9 cellular contexts compared by ENCODE assay signal in the genomic region with DNA sequence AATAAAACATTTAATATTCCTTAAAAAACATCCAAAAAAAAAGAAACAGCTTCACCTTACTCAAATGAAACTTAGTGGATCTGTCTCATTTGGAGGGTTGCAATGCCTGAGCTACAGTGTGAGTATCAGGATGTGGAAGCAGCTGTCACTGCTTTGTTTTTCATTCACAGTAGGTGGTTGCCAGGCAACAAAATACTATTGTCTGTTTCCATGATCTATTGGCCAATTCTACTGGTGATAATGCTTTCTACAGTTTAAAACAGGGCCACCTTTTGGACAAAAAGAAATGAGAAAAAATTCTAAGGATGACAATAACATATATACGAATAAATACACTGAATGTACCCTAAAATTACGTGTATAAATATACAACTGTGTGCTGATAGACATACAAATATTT. TPM values are rescaled to one million over a fixed set of nuclear protein-coding genes. Genes with fewer than 3 reads are reported as not detected.
DNase-seq lines count a peak whose midpoint lies in the region; ATAC-seq and TF ChIP-seq lines count a peak whose summit lies in the region.
"Had no signal": no experiment of that assay in that cellular context is flagged by ENCODE, and none has a peak within 500 bp of the region (broad histone marks: within the 10 kb centered on the region; RNA-seq: fewer than 3 reads in every experiment).

No MANE protein-coding gene starts in this region.

- H3K9me3 ChIP-seq in mammary epithelial cell (replicated peaks; ENCODE audit: insufficient read depth, low read length) (no peaks in the 10 kb centered on the region), neural cell (ENCODE audit: low read length) (no peaks in the 10 kb centered on the region), Peyer's patch (no peaks in the 10 kb centered on the region)

- no peaks in the 10 kb centered on the region for H3K79me2 ChIP-seq in mammary epithelial cell (ENCODE audit: insufficient read depth, low read length)
- H3K79me2 ChIP-seq in neural cell (replicated peaks; ENCODE audit: insufficient read depth, low read length) = peaks cover 58% of the 10 kb centered on the region

- POLR2A ChIA-PET in activated CD4-positive, alpha-beta memory T cell treated with anti-CD3 and anti-CD28 coated beads for 36 hours (lab: Charles Lee) = no interaction called here

- TF ChIP-seq POLR2A in Peyer's patch (IDR thresholded peaks at IDR 0.05) = no peak

- peak; percentile 75 for TF ChIP-seq EP300 in neural cell (conservative IDR thresholded peaks at IDR 0.05; ENCODE audit: poor library complexity, severe bottlenecking)

- BruUV-seq in mammary epithelial cell (replicated peaks; lab: Mats Ljungman, UMichigan) = no TSS peak

- H3K27ac Mint-ChIP-seq in activated CD4-positive, alpha-beta memory T cell treated with anti-CD3 and anti-CD28 coated beads for 36 hours = no peak overlapping the region
- H3K27ac Mint-ChIP-seq: activated naive CD4-positive, alpha-beta T cell treated with anti-CD3 and anti-CD28 coated beads, Interleukin-2, amount 50 U/mL, for 24 hours had no signal

- H3K36me3 ChIP-seq in mammary epithelial cell (ENCODE audit: insufficient read depth, low read length) (no peaks in the 10 kb centered on the region), neural cell (ENCODE audit: insufficient read depth, low read length) (no peaks in the 10 kb centered on the region), Peyer's patch (no peaks in the 10 kb centered on the region)

- peak; percentile 57 for TF ChIP-seq RAD21 in neural cell (conservative IDR thresholded peaks at IDR 0.05)

- no peak overlapping the region for H3K27ac ChIP-seq in mammary epithelial cell (ENCODE audit: insufficient read depth, low read depth, low read length)
- peak overlapping the region; percentile 94 for H3K27ac ChIP-seq in neural cell (ENCODE audit: low read length)
- no peak overlapping the region for H3K27ac ChIP-seq in Peyer's patch

- CTCF ChIA-PET in mammary epithelial cell (lab: Charles Lee; ENCODE audit: low non-redundant PET) = no interaction called here
- CTCF ChIA-PET in activated CD4-positive, alpha-beta memory T cell treated with anti-CD3 and anti-CD28 coated beads for 36 hours (lab: Charles Lee) = interaction anchor here (1.3 kb wide), 1 partner anchor 20 kb away, joined by 5 read pairs; no protein-coding TSS in a partner anchor

- no peak overlapping the region for H3K4me3 Mint-ChIP-seq in activated CD4-positive, alpha-beta memory T cell treated with anti-CD3 and anti-CD28 coated beads for 36 hours
- H3K4me3 Mint-ChIP-seq: activated naive CD4-positive, alpha-beta T cell treated with anti-CD3 and anti-CD28 coated beads, Interleukin-2, amount 50 U/mL, for 24 hours had no signal

- no peaks in the 10 kb centered on the region for H3K27me3 ChIP-seq in mammary epithelial cell (ENCODE audit: insufficient read depth, low read length)
- no peaks in the 10 kb centered on the region for H3K27me3 ChIP-seq in neural cell (ENCODE audit: insufficient read depth, low read depth, low read length)
- H3K27me3 ChIP-seq in Peyer's patch = no peaks in the 10 kb centered on the region

- in situ Hi-C loops in GM13976 (cut with MboI; ENCODE audit: low sequenced_read_pairs, unreplicated experiment) = loop anchor here (25.0 kb wide), 1 partner anchor 822 kb away; no protein-coding TSS in a partner anchor
- in situ Hi-C loops in mammary epithelial cell (cut with MboI; ENCODE audit: low sequenced_read_pairs in 2 of 2) = loop anchor here (25.0 kb wide), 2 partner anchors 697 to 822 kb away; no protein-coding TSS in a partner anchor

- H4K20me1 ChIP-seq in mammary epithelial cell (ENCODE audit: insufficient read depth, low read length) (no peaks in the 10 kb centered on the region), neural cell (ENCODE audit: insufficient read depth) (no peaks in the 10 kb centered on the region)

- H3K4me3 ChIP-seq in mammary epithelial cell (replicated peaks in 1 of 3; ENCODE audit: insufficient read depth in 1 of 3, low read depth in 2 of 3, low read length in 3 of 3) = no peak overlapping the region
- peak overlapping the region; percentile 87 for H3K4me3 ChIP-seq in neural cell (ENCODE audit: low read length)
- H3K4me3 ChIP-seq in Peyer's patch = no peak overlapping the region

- no peak overlapping the region for H2AFZ ChIP-seq in mammary epithelial cell (ENCODE audit: low read depth, low read length)
- no peak overlapping the region for H2AFZ ChIP-seq in neural cell (ENCODE audit: low read depth, low read length)

- peaks cover 28% of the 10 kb centered on the region for H3K27me3 Mint-ChIP-seq in activated CD4-positive, alpha-beta memory T cell treated with anti-CD3 and anti-CD28 coated beads for 36 hours

- H3K4me1 Mint-ChIP-seq in activated CD4-positive, alpha-beta memory T cell treated with anti-CD3 and anti-CD28 coated beads for 36 hours (ENCODE audit: low read depth) = peaks cover 13% of the 10 kb centered on the region

- H3K4me1 ChIP-seq in mammary epithelial cell (ENCODE audit: insufficient read depth, low read length) = peaks cover 19% of the 10 kb centered on the region
- H3K4me1 ChIP-seq in Peyer's patch = peaks cover 0 to 15% (median 4%) of the 10 kb centered on the region in 4 donors

- ATAC-seq in GM21526 (IDR thresholded peaks at IDR 0.05; ENCODE audit: low FRiP score, unreplicated experiment) = no peak

- H3K9me3 Mint-ChIP-seq in activated CD4-positive, alpha-beta memory T cell treated with anti-CD3 and anti-CD28 coated beads for 36 hours = no peaks in the 10 kb centered on the region
- H3K9me3 Mint-ChIP-seq: activated naive CD4-positive, alpha-beta T cell treated with anti-CD3 and anti-CD28 coated beads, Interleukin-2, amount 50 U/mL, for 24 hours had no signal

- no peak overlapping the region for H3K4me2 ChIP-seq in mammary epithelial cell (ENCODE audit: insufficient read depth, low read depth, low read length)
- H3K4me2 ChIP-seq in neural cell (ENCODE audit: low read length) = peak overlapping the region; percentile 87

- DNase-seq in GM13976 (ENCODE audit: low spot score) (peak; percentile 30), NCI-H1694 treated with DMSO at 0.1 percent for 48 hours (lab: John Stamatoyannopoulos, UW) (peak; percentile 77), mammary epithelial cell (peak; percentile 62), GDM1 (lab: John Stamatoyannopoulos, UW) (no peak), Peyer's patch (no peak)
- DNase-seq in activated CD4-positive, alpha-beta memory T cell treated with anti-CD3 and anti-CD28 coated beads for 36 hours = no peak

- dilution Hi-C loops in mammary epithelial cell (cut with HindIII; ENCODE audit: low sequenced_read_pairs) = no loop called here

- H3K9ac ChIP-seq in mammary epithelial cell (ENCODE audit: insufficient read depth, low read length) (no peak overlapping the region), neural cell (ENCODE audit: low read length) (peak overlapping the region; percentile 84)

- peaks cover 5% of the 10 kb centered on the region for H3F3A ChIP-seq in neural cell (ENCODE audit: insufficient read depth, low read length, poor library complexity, severe bottlenecking)

- 90% methylated on average over 2 of the region's 2 CpGs for WGBS in mammary epithelial cell (ENCODE audit: low coverage, missing lambda C conversion rate)

- TF ChIP-seq CTCF in GM13976 (IDR thresholded peaks at IDR 0.05; ENCODE audit: borderline replicate concordance, control extremely low read depth, extremely low read depth, insufficient read depth, missing control alignments) = no peak
- TF ChIP-seq CTCF in mammary epithelial cell (conservative IDR thresholded peaks at IDR 0.05 in 1 of 2, IDR thresholded peaks at IDR 0.05 in 1 of 2; ENCODE audit: extremely low read depth in 1 of 2, insufficient read depth in 1 of 2, low read depth in 1 of 2, low read length in 2 of 2) = no peak
- peak; percentile 53 for TF ChIP-seq CTCF in neural cell (IDR thresholded peaks at IDR 0.05; ENCODE audit: poor library complexity, severe bottlenecking)
- TF ChIP-seq CTCF in Peyer's patch (IDR thresholded peaks at IDR 0.05) = no peak

- intact Hi-C loops in mammary epithelial cell (cut with micrococcal nuclease) = loop anchor here (10.0 kb wide), 2 partner anchors 119 to 209 kb away; no protein-coding TSS in a partner anchor
- intact Hi-C loops in activated CD4-positive, alpha-beta memory T cell treated with anti-CD3 and anti-CD28 coated beads for 36 hours (cut with micrococcal nuclease) = loop anchor here (10.0 kb wide), 1 partner anchor 119 kb away; no protein-coding TSS in a partner anchor

- no peaks in the 10 kb centered on the region for H3K36me3 Mint-ChIP-seq in activated CD4-positive, alpha-beta memory T cell treated with anti-CD3 and anti-CD28 coated beads for 36 hours
- H3K36me3 Mint-ChIP-seq: activated naive CD4-positive, alpha-beta T cell treated with anti-CD3 and anti-CD28 coated beads, Interleukin-2, amount 50 U/mL, for 24 hours had no signal

- H3K9me2 ChIP-seq in neural cell (ENCODE audit: insufficient read depth, low read length) = no peaks in the 10 kb centered on the region

TF ChIP-seq in neural cell, 6 proteins besides CTCF, POLR2A, EP300 and RAD21 (continues in another document):
- no peak for TF ChIP-seq EZH2 (IDR thresholded peaks at IDR 0.05; ENCODE audit: borderline replicate concordance, insufficient read depth, low read length, poor library complexity, severe bottlenecking)

RNA-seq across cellular contexts. Expression of gene ENOX1, which starts 3.0 kb away (rescaled TPM):
- 1 to 10 TPM in 1 of 2 donors, under 1 TPM in 1; 0.17 to 1.2 TPM for total RNA-seq in mammary epithelial cell
- 1.9 TPM for polyA plus RNA-seq in mammary epithelial cell
- polyA minus RNA-seq in mammary epithelial cell = not detected
- polyA plus RNA-seq in neural cell = 42.6 and 43.7 TPM in 2 replicates
- polyA minus RNA-seq in neural cell = 72.0 and 74.5 TPM in 2 replicates
- under 1 TPM in 3 of 4 donors, not detected in 1; 0.27 to 0.83 (median 0.53) TPM for total RNA-seq in Peyer's patch
- under 1 TPM; 0.44 to 0.45 TPM for total RNA-seq in activated CD4-positive, alpha-beta memory T cell treated with anti-CD3 and anti-CD28 coated beads for 36 hours

Comparison
In these comparisons a context has a peak if more than half of its experiments do, and no peak if none do; other contexts are left out.
1. DNase-seq: peak in GM13976 (single experiment), NCI-H1694 treated with DMSO at 0.1 percent for 48 hours (single experiment) and mammary epithelial cell (single experiment); none in GDM1 (single experiment), Peyer's patch (0 of 3) and activated CD4-positive, alpha-beta memory T cell treated with anti-CD3 and anti-CD28 coated beads for 36 hours (single experiment).